1 cellular context compared by ENCODE assay signal in genomic region chr10:71835671-71836593, GRCh38.
TF ChIP-seq lines count a peak whose summit lies in the region.

No MANE protein-coding gene starts in this region.

TF ChIP-seq in GM12878, 131 proteins besides CTCF, POLR2A, EP300 and RAD21 (continued from another document and continues in another):
- no peak for TF ChIP-seq PBX3 (IDR thresholded peaks at IDR 0.05; ENCODE audit: insufficient replicate concordance, low read depth, low read length)
- no peak for TF ChIP-seq ZBTB11 (CRISPR knock-in tag; IDR thresholded peaks at IDR 0.05)
- peak; percentile 97 for TF ChIP-seq SKIL (IDR thresholded peaks at IDR 0.05; ENCODE audit: low read depth, poor library complexity, severe bottlenecking)
- no peak for TF ChIP-seq ZNF384 (IDR thresholded peaks at IDR 0.05; ENCODE audit: borderline replicate concordance, low read depth, low read length)
- TF ChIP-seq BCL3 (IDR thresholded peaks at IDR 0.05; ENCODE audit: borderline replicate concordance, insufficient read depth, low read depth, low read length, poor library complexity, severe bottlenecking): peak; percentile 98
- TF ChIP-seq WRNIP1 (IDR thresholded peaks at IDR 0.05; ENCODE audit: borderline replicate concordance, low read depth, low read length): 0 out of 2 replicates have a peak, but pooled peaks have one; percentile 25
- TF ChIP-seq TCF12 (IDR thresholded peaks at IDR 0.05; ENCODE audit: low read depth, low read length): peak; percentile 96
- no peak for TF ChIP-seq SMAD5 (IDR thresholded peaks at IDR 0.05; ENCODE audit: low read depth)
- TF ChIP-seq SUPT20H (IDR thresholded peaks at IDR 0.05; ENCODE audit: borderline replicate concordance, control insufficient read depth, low read depth, low read length): no peak
- TF ChIP-seq NR2F1 (conservative IDR thresholded peaks at IDR 0.05): peak; percentile 93
- 0 out of 4 replicates have a peak, but pooled peaks of 1 of the 2 experiments have one; percentile 64 for TF ChIP-seq CEBPB (IDR thresholded peaks at IDR 0.05; ENCODE audit: borderline replicate concordance in 1 of 2, low read depth in 2 of 2, low read length in 2 of 2)
- no peak for TF ChIP-seq KLF5 (IDR thresholded peaks at IDR 0.05; ENCODE audit: partially characterized antibody)
- TF ChIP-seq HCFC1 (IDR thresholded peaks at IDR 0.05; ENCODE audit: low read length): no peak
- peak; percentile 94 for TF ChIP-seq ATF2 (IDR thresholded peaks at IDR 0.05; ENCODE audit: low read length)
- peak; percentile 30; the same call in 1 of the 2 replicates for TF ChIP-seq TAF1 (IDR thresholded peaks at IDR 0.05; ENCODE audit: borderline replicate concordance, low read depth, low read length)
- TF ChIP-seq RELB (IDR thresholded peaks at IDR 0.05; ENCODE audit: low read depth): peak; percentile 71
- TF ChIP-seq POLR2AphosphoS2 (IDR thresholded peaks at IDR 0.05; ENCODE audit: low read depth, low read length): no peak
- no peak for TF ChIP-seq CHD4 (IDR thresholded peaks at IDR 0.05)
- TF ChIP-seq IRF3 (IDR thresholded peaks at IDR 0.05): no peak; the same call in 1 of the 2 replicates
- TF ChIP-seq HSF1 (IDR thresholded peaks at IDR 0.05; ENCODE audit: low read depth, low read length): no peak
- peak; percentile 75 for TF ChIP-seq CREB1 (IDR thresholded peaks at IDR 0.05; ENCODE audit: low read depth)
- no peak for TF ChIP-seq MYB (IDR thresholded peaks at IDR 0.05; ENCODE audit: borderline replicate concordance, low read depth, low read length)
- no peak for TF ChIP-seq NFXL1 (IDR thresholded peaks at IDR 0.05; ENCODE audit: borderline replicate concordance)
- no peak; a peak in 1 of 3 replicates for TF ChIP-seq EGR1 (IDR thresholded peaks at IDR 0.05; ENCODE audit: borderline replicate concordance in 1 of 2, low read depth in 2 of 2, low read length in 2 of 2)
- no peak for TF ChIP-seq IRF5 (IDR thresholded peaks at IDR 0.05; ENCODE audit: borderline replicate concordance)
- peak; percentile 28; the same call in 1 of the 2 replicates for TF ChIP-seq PKNOX1 (IDR thresholded peaks at IDR 0.05)
- TF ChIP-seq YBX1 (IDR thresholded peaks at IDR 0.05): peak; percentile 88; the same call in 1 of the 2 replicates
- TF ChIP-seq KDM1A (IDR thresholded peaks at IDR 0.05; ENCODE audit: borderline replicate concordance): no peak
- no peak for TF ChIP-seq NKRF (conservative IDR thresholded peaks at IDR 0.05)
- TF ChIP-seq IKZF2 (IDR thresholded peaks at IDR 0.05): peak; percentile 96 to 97
- TF ChIP-seq JUNB (IDR thresholded peaks at IDR 0.05): peak; percentile 95
- no peak; the same call in 1 of the 2 replicates for TF ChIP-seq RB1 (IDR thresholded peaks at IDR 0.05; ENCODE audit: borderline replicate concordance)
- no peak for TF ChIP-seq TARDBP (IDR thresholded peaks at IDR 0.05; ENCODE audit: borderline replicate concordance)
- peak; percentile 50 for TF ChIP-seq SMAD1 (IDR thresholded peaks at IDR 0.05; ENCODE audit: low read depth, partially characterized antibody)
- peak; percentile 72; the same call in 1 of the 2 replicates for TF ChIP-seq BACH1 (IDR thresholded peaks at IDR 0.05; ENCODE audit: borderline replicate concordance)
- TF ChIP-seq ASH2L (IDR thresholded peaks at IDR 0.05; ENCODE audit: borderline replicate concordance, low read depth): no peak
- TF ChIP-seq MAX (IDR thresholded peaks at IDR 0.05; ENCODE audit: low read depth, low read length): no peak; the same call in 1 of the 2 replicates
- peak; percentile 90 for TF ChIP-seq ATF7 (IDR thresholded peaks at IDR 0.05; ENCODE audit: low read depth)
- TF ChIP-seq SP1 (IDR thresholded peaks at IDR 0.05; ENCODE audit: low read depth, low read length): peak; percentile 76
- TF ChIP-seq IKZF1 (conservative IDR thresholded peaks at IDR 0.05): peak; percentile 95
- no peak for TF ChIP-seq ZNF24 (IDR thresholded peaks at IDR 0.05)
- peak; percentile 99 for TF ChIP-seq BCL11A (IDR thresholded peaks at IDR 0.05; ENCODE audit: low read depth, low read length)
- TF ChIP-seq CBX3 (IDR thresholded peaks at IDR 0.05; ENCODE audit: borderline replicate concordance, low read depth): no peak
